Comparison of ENCODE assay signal across 8 cellular contexts in genomic region chr17:57463103-57463885, GRCh38.
A peak's percentile ranks its signal among the peaks of the same experiment; 100 is the strongest.
DNase-seq lines count a peak whose midpoint lies in the region; ATAC-seq, FAIRE-seq and TF ChIP-seq lines count a peak whose summit lies in the region.

No MANE protein-coding gene starts in this region.

- no peak for FAIRE-seq in HepG2 (lab: Jason Lieb, UNC)

- no peak for TF ChIP-seq EP300 in HepG2 (IDR thresholded peaks at IDR 0.05; ENCODE audit: low read depth in 2 of 2, low read length in 2 of 2)
- TF ChIP-seq EP300 in HepG2 (CRISPR knock-in tag; IDR thresholded peaks at IDR 0.05; ENCODE audit: borderline replicate concordance), result no peak

- no peak overlapping the region for H3K4me2 ChIP-seq in HepG2 (ENCODE audit: low read depth, low read length)

- H3K36me3 ChIP-seq in HepG2 (replicated peaks in 1 of 2; ENCODE audit: control insufficient read depth in 1 of 2, insufficient read depth in 2 of 2, low read length in 2 of 2), result 0 out of 5 replicates have a peak, but pooled peaks cover 0 to 2% of the 10 kb centered on the region in 2 experiments

- no peak for TF ChIP-seq CTCF in HepG2 (CRISPR knock-in tag; IDR thresholded peaks at IDR 0.05)
- no peak for TF ChIP-seq CTCF in WTC11 (IDR thresholded peaks at IDR 0.05)

- no peak overlapping the region for H3K27ac Mint-ChIP-seq in WTC11

- no peak overlapping the region for H2AFZ ChIP-seq in HepG2 (ENCODE audit: low read length)

- no peak for TF ChIP-seq POLR2A in HepG2 (IDR thresholded peaks at IDR 0.05; ENCODE audit: insufficient read depth in 1 of 2, low read depth in 2 of 2, low read length in 2 of 2)

- in situ Hi-C loops in HepG2 (cut with HindIII; ENCODE audit: extremely low pct_ligation_motif_present, low pct_unique_long_range_greater_than_20kb), result no loop called here

- ATAC-seq in right cardiac atrium (peak in 1 of 2 donors; percentile 61), HG03103 (IDR thresholded peaks at IDR 0.05; ENCODE audit: low read depth, unreplicated experiment) (peak; percentile 83), HepG2 (no peak), WTC11 (no peak)

- POLR2A ChIA-PET in HepG2 (lab: Yijun Ruan, JAX) (no interaction called here), WTC11 (lab: Charles Lee) (no interaction called here)

- H3K4me1 Mint-ChIP-seq in WTC11, result peaks cover 61% of the 10 kb centered on the region

- H3K79me2 ChIP-seq in HepG2 (ENCODE audit: insufficient read depth, low read length), result peaks cover 11% of the 10 kb centered on the region

- DNase-seq in right cardiac atrium (peak in 2 of 3 donors; percentile 63), cardiac septum (ENCODE audit: low spot score) (no peak), HepG2 (ENCODE audit: low spot score) (peak; percentile 30), mucosa of gallbladder (ENCODE audit: low spot score) (no peak), NCI-H2107 (lab: John Stamatoyannopoulos, UW) (no peak), WTC11 (ENCODE audit: low spot score) (no peak)
- DNase-seq in activated CD8-positive, alpha-beta memory T cell treated with anti-CD3 and anti-CD28 coated beads for 24 hours, result peak; percentile 87

- 76% methylated on average over 9 of the region's 9 CpGs for whole genome bisulfite sequencing in right cardiac atrium
- 84% methylated on average over 9 of the region's 9 CpGs for WGBS in HepG2 (ENCODE audit: low lambda C conversion rate)

- CTCF ChIA-PET in HepG2 (lab: Yijun Ruan, JAX; ENCODE audit: low intra/inter-chr PET ratio, low total read pairs) (no interaction called here), WTC11 (lab: Charles Lee) (no interaction called here)

- no peak overlapping the region for H3K9ac ChIP-seq in HepG2 (ENCODE audit: insufficient read depth, low read depth, low read length)

- H3K9me3 Mint-ChIP-seq in WTC11, result no peaks in the 10 kb centered on the region

- no peaks in the 10 kb centered on the region; the same call in 1 of the 2 replicates for H3K36me3 Mint-ChIP-seq in WTC11

- H3K4me3 Mint-ChIP-seq in WTC11, result no peak overlapping the region

- intact Hi-C loops in right cardiac atrium (cut with DNase I), result no loop called here
- intact Hi-C loops in cardiac septum (cut with DNase I), result no loop called here
- intact Hi-C loops in HepG2 (cut with micrococcal nuclease; ENCODE audit: unreplicated experiment), result loop anchor here (5.0 kb wide), 1 partner anchor 279 kb away; no protein-coding TSS in a partner anchor

- BruUV-seq in HepG2 (replicated peaks; lab: Mats Ljungman, UMichigan), result no TSS peak

- H3K4me1 ChIP-seq in right cardiac atrium (ENCODE audit: control insufficient read depth, insufficient read depth, low read length) (peaks cover 21% of the 10 kb centered on the region), HepG2 (ENCODE audit: insufficient read depth, low read length) (peaks cover 74% of the 10 kb centered on the region)

- peaks cover 5% of the 10 kb centered on the region for H3K27me3 Mint-ChIP-seq in WTC11 (ENCODE audit: low read depth)

- H3K27me3 ChIP-seq in right cardiac atrium (ENCODE audit: control insufficient read depth, insufficient read depth) (no peaks in the 10 kb centered on the region), HepG2 (ENCODE audit: control insufficient read depth in 1 of 2, insufficient read depth in 2 of 2, low read length in 2 of 2) (no peaks in the 10 kb centered on the region)

- H3K27ac ChIP-seq in right cardiac atrium (ENCODE audit: low read length) (no peak overlapping the region), HepG2 (ENCODE audit: extremely low read length, insufficient read depth, low read length) (no peak overlapping the region)

- H4K20me1 ChIP-seq in HepG2 (ENCODE audit: insufficient read depth, low read length), result no peaks in the 10 kb centered on the region

- no peak overlapping the region for H3K4me3 ChIP-seq in right cardiac atrium (ENCODE audit: low read length)
- H3K4me3 ChIP-seq in HepG2 (replicated peaks in 1 of 3; ENCODE audit: insufficient read depth in 1 of 3, low read depth in 2 of 3, low read length in 3 of 3), result no peak overlapping the region

- H3K9me3 ChIP-seq in right cardiac atrium (ENCODE audit: control insufficient read depth, low read length), result no peaks in the 10 kb centered on the region
- H3K9me3 ChIP-seq in HepG2 (ENCODE audit: low read length), result no peaks in the 10 kb centered on the region

- no peak for TF ChIP-seq RAD21 in HepG2 (CRISPR knock-in tag; IDR thresholded peaks at IDR 0.05)

TF ChIP-seq in HepG2, 621 proteins besides CTCF, POLR2A, EP300 and RAD21:
- TF ChIP-seq ZNF761 (CRISPR knock-in tag; conservative IDR thresholded peaks at IDR 0.05) (no peak), PHB2 (IDR thresholded peaks at IDR 0.05; ENCODE audit: partially characterized antibody) (no peak)

TF ChIP-seq in WTC11, 78 proteins besides CTCF, POLR2A, EP300 and RAD21:
- TF ChIP-seq ZNF425 (CRISPR knock-in tag; conservative IDR thresholded peaks at IDR 0.05), result no peak
- TF ChIP-seq KAT7 (CRISPR knock-in tag; IDR thresholded peaks at IDR 0.05; ENCODE audit: borderline replicate concordance), result no peak
- TF ChIP-seq HMGXB4 (CRISPR knock-in tag; IDR thresholded peaks at IDR 0.05), result no peak

Comparison
In these comparisons a context has a peak if more than half of its experiments do, and no peak if none do; other contexts are left out.
1. DNase-seq: peak in right cardiac atrium (2 of 3), activated CD8-positive, alpha-beta memory T cell treated with anti-CD3 and anti-CD28 coated beads for 24 hours (single experiment) and HepG2 (single experiment); none in cardiac septum (single experiment), mucosa of gallbladder (single experiment), NCI-H2107 (single experiment) and WTC11 (single experiment).